ENCODE assay signal across 9 cellular contexts in the genomic region with DNA sequence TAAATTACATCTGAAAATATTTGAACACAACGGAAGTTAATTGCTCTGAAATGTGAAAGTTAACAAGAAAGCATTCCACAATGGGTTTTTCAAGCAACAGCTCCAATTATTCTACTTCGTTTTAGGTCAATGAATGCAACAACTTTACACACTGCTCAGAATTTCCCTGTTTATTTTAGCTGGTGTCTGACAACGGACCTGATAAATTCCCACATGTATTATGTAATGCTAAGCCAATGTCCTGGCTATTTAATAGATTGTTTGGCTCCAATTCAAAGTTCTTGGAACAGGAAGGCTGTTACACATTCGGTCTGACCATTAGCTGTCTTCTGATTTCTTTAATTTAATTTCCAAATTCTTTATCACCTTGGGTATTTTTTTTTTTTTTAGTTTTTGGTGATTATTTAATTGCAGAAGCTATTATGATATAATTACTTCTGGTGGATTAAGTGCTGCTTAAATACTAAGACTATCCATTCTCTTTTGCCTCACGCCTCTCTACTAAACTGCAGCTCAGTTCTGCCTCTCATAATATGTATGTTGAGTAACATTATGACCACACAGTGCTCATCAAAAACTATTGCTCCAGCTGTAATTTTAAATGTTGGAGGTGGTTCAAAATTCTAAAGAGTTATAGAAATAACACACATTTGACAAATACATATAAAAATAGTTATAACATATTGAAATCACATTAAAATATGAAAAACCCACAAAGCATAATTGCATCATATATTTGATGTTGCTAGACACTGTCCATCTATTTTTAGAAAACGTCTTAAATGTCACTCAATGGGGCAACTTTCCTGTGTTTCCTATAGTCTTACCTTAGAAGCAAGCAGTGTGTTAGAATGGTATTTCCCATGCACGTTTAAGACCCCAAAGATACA. TPM values are rescaled to one million over a fixed set of nuclear protein-coding genes. Genes with fewer than 3 reads are reported as not detected.
A peak's percentile ranks its signal among the peaks of the same experiment; 100 is the strongest.
DNase-seq lines count a peak whose midpoint lies in the region; ATAC-seq and TF ChIP-seq lines count a peak whose summit lies in the region.
"Had no signal": no experiment of that assay in that cellular context is flagged by ENCODE, and none has a peak within 500 bp of the region (broad histone marks: within the 10 kb centered on the region; RNA-seq: fewer than 3 reads in every experiment).

No MANE protein-coding gene starts in this region.

- H3K27me3 Mint-ChIP-seq in CD14-positive monocyte (ENCODE audit: low read depth in 3 of 3), result no peaks in the 10 kb centered on the region
- H3K27me3 Mint-ChIP-seq in natural killer cell treated with Interleukin-12 subunit alpha and Interleukin-12 subunit beta and Interleukin-15 and Interleukin-18, amount 100 ng/mL, for 72 hours, result peaks cover 0 to 2% of the 10 kb centered on the region in 2 donors

- ATAC-seq in natural killer cell treated with Interleukin-12 subunit alpha and Interleukin-12 subunit beta and Interleukin-15 and Interleukin-18, amount 100 ng/mL, for 72 hours, result no peak
- no peak for ATAC-seq in HG02852 (IDR thresholded peaks at IDR 0.05; ENCODE audit: unreplicated experiment)

- H3K27ac Mint-ChIP-seq in CD14-positive monocyte, result peak overlapping the region; percentile 92 to 99 (median 98)
- H3K27ac Mint-ChIP-seq in natural killer cell treated with Interleukin-12 subunit alpha and Interleukin-12 subunit beta and Interleukin-15 and Interleukin-18, amount 100 ng/mL, for 72 hours, result peak overlapping the region in 1 of 2 donors; percentile 27
- H3K27ac Mint-ChIP-seq: activated naive CD4-positive, alpha-beta T cell treated with anti-CD3 and anti-CD28 coated beads, Interleukin-2, amount 10 ng/mL, durations not matched to agents 7 days and 5 days had no signal

- peaks cover 0 to 3% (median 0%) of the 10 kb centered on the region in 7 donors for H3K9me3 Mint-ChIP-seq in CD14-positive monocyte
- no peaks in the 10 kb centered on the region for H3K9me3 Mint-ChIP-seq in natural killer cell treated with Interleukin-12 subunit alpha and Interleukin-12 subunit beta and Interleukin-15 and Interleukin-18, amount 100 ng/mL, for 72 hours
- H3K9me3 Mint-ChIP-seq: activated naive CD4-positive, alpha-beta T cell treated with anti-CD3 and anti-CD28 coated beads, Interleukin-2, amount 10 ng/mL, durations not matched to agents 7 days and 5 days had no signal

- peaks cover 65% of the 10 kb centered on the region for H3K4me1 Mint-ChIP-seq in CD14-positive monocyte
- H3K4me1 Mint-ChIP-seq in natural killer cell treated with Interleukin-12 subunit alpha and Interleukin-12 subunit beta and Interleukin-15 and Interleukin-18, amount 100 ng/mL, for 72 hours (ENCODE audit: low read depth in 2 of 2), result peaks cover 24 to 27% of the 10 kb centered on the region in 2 donors

- intact Hi-C loops in CD14-positive monocyte (cut with micrococcal nuclease), result loop anchor here (5.0 to 10.0 kb wide), 4 partner anchors 38 to 90 kb away; a partner anchor contains a TSS

- no peak for TF ChIP-seq CTCF in CD14-positive monocyte (IDR thresholded peaks at IDR 0.05)

- peaks cover 20 to 29% of the 10 kb centered on the region in 2 donors for H3K36me3 Mint-ChIP-seq in CD14-positive monocyte
- H3K36me3 Mint-ChIP-seq in natural killer cell treated with Interleukin-12 subunit alpha and Interleukin-12 subunit beta and Interleukin-15 and Interleukin-18, amount 100 ng/mL, for 72 hours, result no peaks in the 10 kb centered on the region
- H3K36me3 Mint-ChIP-seq: activated naive CD4-positive, alpha-beta T cell treated with anti-CD3 and anti-CD28 coated beads, Interleukin-2, amount 10 ng/mL, durations not matched to agents 7 days and 5 days had no signal

- H3K4me3 Mint-ChIP-seq in CD14-positive monocyte, result peak overlapping the region; percentile 67 to 72
- H3K4me3 Mint-ChIP-seq in natural killer cell treated with Interleukin-12 subunit alpha and Interleukin-12 subunit beta and Interleukin-15 and Interleukin-18, amount 100 ng/mL, for 72 hours, result peak overlapping the region; percentile 52
- H3K4me3 Mint-ChIP-seq: activated naive CD4-positive, alpha-beta T cell treated with anti-CD3 and anti-CD28 coated beads, Interleukin-2, amount 10 ng/mL, durations not matched to agents 7 days and 5 days had no signal

- DNase-seq in CD14-positive monocyte (ENCODE audit: low spot score) (no peak), NCI-H460 (ENCODE audit: extremely low read depth, low read depth) (peak; percentile 81), dermis microvascular lymphatic vessel endothelial cell (ENCODE audit: low read depth in 2 of 2) (peak; percentile 94 to 96), activated gamma-delta T cell treated with Interleukin-2 at 50 U/mL for 16 hours (no peak), DMS79 treated with DMSO at 0.1 percent for 48 hours (lab: John Stamatoyannopoulos, UW) (no peak), NCI-H1048 (lab: John Stamatoyannopoulos, UW) (no peak)
- no peak for DNase-seq in natural killer cell treated with Interleukin-12 subunit alpha and Interleukin-12 subunit beta and Interleukin-15 and Interleukin-18, amount 100 ng/mL, for 72 hours (ENCODE audit: low spot score)
- DNase-seq: activated naive CD4-positive, alpha-beta T cell treated with anti-CD3 and anti-CD28 coated beads, Interleukin-2, amount 10 ng/mL, durations not matched to agents 7 days and 5 days had no signal

RNA-seq across cellular contexts. Expression of a gene that starts 57.8 kb away (rescaled TPM):
- 10 to 100 TPM; 88.3 to 89.3 TPM for polyA plus RNA-seq in CD14-positive monocyte
- 26.5 and 29.8 TPM in 2 replicates for total RNA-seq in NCI-H460 (2014; rRNA removed; shearing (Covaris generic))
- polyA plus RNA-seq in NCI-H460 (2014; cell fraction: nucleus; rRNA removed), result 18.1 and 21.9 TPM in 2 replicates
- total RNA-seq in dermis microvascular lymphatic vessel endothelial cell, result 118 and 159 TPM in 2 replicates
- total RNA-seq in natural killer cell treated with Interleukin-12 subunit alpha and Interleukin-12 subunit beta and Interleukin-15 and Interleukin-18, amount 100 ng/mL, for 72 hours, result 1 to 10 TPM; 3.3 to 3.5 TPM

Comparison
In these comparisons a context has a peak if more than half of its experiments do, and no peak if none do; other contexts are left out.
1. DNase-seq: peak in NCI-H460 (single experiment) and dermis microvascular lymphatic vessel endothelial cell (2 of 2); none in CD14-positive monocyte (single experiment), natural killer cell treated with Interleukin-12 subunit alpha and Interleukin-12 subunit beta and Interleukin-15 and Interleukin-18, amount 100 ng/mL, for 72 hours (single experiment), activated gamma-delta T cell treated with Interleukin-2 at 50 U/mL for 16 hours (single experiment), DMS79 treated with DMSO at 0.1 percent for 48 hours (single experiment) and NCI-H1048 (single experiment).